In the genomic region with DNA sequence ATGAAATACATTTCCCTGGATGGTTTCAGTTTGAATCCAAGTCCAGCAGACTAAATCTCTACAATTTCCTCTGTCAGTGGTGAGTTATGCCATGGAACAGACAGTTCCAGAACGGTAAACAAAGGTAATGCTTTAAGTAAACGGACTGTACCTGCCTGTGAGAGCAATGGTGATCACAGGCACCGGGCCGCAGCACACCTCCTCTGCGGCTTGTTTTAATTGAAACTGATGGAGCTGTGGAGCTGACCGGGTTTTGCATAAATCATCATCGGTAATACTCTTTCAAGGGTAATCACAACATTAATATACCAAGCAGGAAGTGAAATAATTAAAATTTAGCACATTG, we compare ENCODE assay signal across 23 cellular contexts.
"Had no signal": no experiment of that assay in that cellular context is flagged by ENCODE, and none has a peak within 500 bp of the region (broad histone marks: within the 10 kb centered on the region; RNA-seq: fewer than 3 reads in every experiment).

No MANE protein-coding gene starts in this region.

- H3K4me3 ChIP-seq: heart left ventricle, left ventricle myocardium inferior, pancreas, psoas muscle, sigmoid colon, thyroid gland, upper lobe of right lung had no signal

- H3K4me1 ChIP-seq: heart left ventricle, left ventricle myocardium inferior, pancreas, psoas muscle, sigmoid colon, thyroid gland, upper lobe of right lung had no signal

- H3K27me3 ChIP-seq: brain microvascular endothelial cell, heart left ventricle, pancreas, sigmoid colon, thyroid gland, upper lobe of right lung had no signal

- DNase-seq: activated CD4-positive, alpha-beta T cell treated with anti-CD3 and anti-CD28 coated beads for 48 hours; activated CD4-positive, alpha-beta T cell treated with anti-CD3 and anti-CD28 coated beads, Interleukin-2, amount 50 U/mL, for 48 hours; activated CD8-positive, alpha-beta memory T cell treated with anti-CD3 and anti-CD28 coated beads, Interleukin-2, amount 50 U/mL, for 4 hours; activated effector memory CD4-positive, alpha-beta T cell treated with anti-CD3 and anti-CD28 coated beads, Interleukin-2, amount 50 U/mL, for 16 hours; activated naive CD4-positive, alpha-beta T cell treated with anti-CD3 and anti-CD28 coated beads for 36 hours; activated naive CD8-positive, alpha-beta T cell treated with anti-CD3 and anti-CD28 coated beads for 36 hours; activated T-cell treated with anti-CD3 and anti-CD28 coated beads, Interleukin-2, amount 50 U/mL, for 1 hour; brain microvascular endothelial cell; cortex of kidney; effector memory CD8-positive, alpha-beta T cell; heart left ventricle; left ventricle myocardium inferior; naive B cell; pancreas; psoas muscle; sigmoid colon; small intestine; stimulated activated CD4-positive, alpha-beta T cell treated with anti-CD3 and anti-CD28 coated beads, Interleukin-4, amount 100 ng/mL, for 24 hours; stimulated activated naive CD8-positive, alpha-beta T cell treated with anti-CD3 and anti-CD28 coated beads, Interleukin-15, amount 100 ng/mL, for 72 hours; T-helper 1 cell; thyroid gland; upper lobe of right lung; WERI-Rb-1 had no signal

- H3K36me3 ChIP-seq: brain microvascular endothelial cell, heart left ventricle, left ventricle myocardium inferior, pancreas, sigmoid colon, thyroid gland, upper lobe of right lung, WERI-Rb-1 had no signal

- H3K27ac ChIP-seq: brain microvascular endothelial cell, heart left ventricle, left ventricle myocardium inferior, pancreas, psoas muscle, sigmoid colon, thyroid gland, upper lobe of right lung, WERI-Rb-1 had no signal

- H3K9me3 ChIP-seq: pancreas, psoas muscle, sigmoid colon, thyroid gland, upper lobe of right lung had no signal
